23 cellular contexts compared by ENCODE assay signal in genomic region chr3:59899068-59899467, GRCh38.
DNase-seq lines count a peak whose midpoint lies in the region; ATAC-seq and TF ChIP-seq lines count a peak whose summit lies in the region.
"Had no signal": no experiment of that assay in that cellular context is flagged by ENCODE, and none has a peak within 500 bp of the region (broad histone marks: within the 10 kb centered on the region; RNA-seq: fewer than 3 reads in every experiment).

No MANE protein-coding gene starts in this region.

- TF ChIP-seq CTCF in left ventricle myocardium inferior (IDR thresholded peaks at IDR 0.05; ENCODE audit: borderline replicate concordance), result no peak
- TF ChIP-seq CTCF in right atrium auricular region (IDR thresholded peaks at IDR 0.05), result no peak
- TF ChIP-seq CTCF in DND-41 (IDR thresholded peaks at IDR 0.05; ENCODE audit: borderline replicate concordance, extremely low read depth, low read length, poor library complexity, severe bottlenecking), result no peak
- no peak for TF ChIP-seq CTCF in neural crest cell (conservative IDR thresholded peaks at IDR 0.05)

- H3K27me3 Mint-ChIP-seq in neural crest cell (ENCODE audit: low read depth), result no peaks in the 10 kb centered on the region
- H3K27me3 Mint-ChIP-seq: CD4-positive, alpha-beta memory T cell had no signal

- H4K20me1 ChIP-seq in DND-41 (ENCODE audit: insufficient read depth, low read length), result no peaks in the 10 kb centered on the region
- H4K20me1 ChIP-seq: BLaER1 treated with 17β-estradiol and CSF1 and Interleukin-3, amounts not matched to agents 10 nM and 100 nM had no signal

- ATAC-seq in Right ventricle myocardium superior (ENCODE audit: poor library complexity) (peak; percentile 48), left cardiac atrium (no peak), DND-41 (ENCODE audit: insufficient read depth, low read depth) (no peak), GM18861 (IDR thresholded peaks at IDR 0.05; ENCODE audit: unreplicated experiment) (no peak)
- ATAC-seq: A549 had no signal

- no peaks in the 10 kb centered on the region for H3K4me1 Mint-ChIP-seq in neural crest cell

- intact Hi-C loops in Right ventricle myocardium superior (cut with DNase I) (no loop called here), left cardiac atrium (cut with DNase I) (no loop called here), left ventricle myocardium inferior (cut with micrococcal nuclease) (no loop called here)

- H3K4me3 ChIP-seq in left ventricle myocardium inferior, result no peak overlapping the region
- H3K4me3 ChIP-seq in right atrium auricular region, result no peak overlapping the region
- H3K4me3 ChIP-seq in DND-41 (ENCODE audit: low read depth in 1 of 2, low read length in 2 of 2), result no peak overlapping the region
- H3K4me3 ChIP-seq: A549; BLaER1 treated with 17β-estradiol and CSF1 and Interleukin-3, amounts not matched to agents 10 nM and 100 nM; GM23248 had no signal

- no peak overlapping the region for H2AFZ ChIP-seq in DND-41 (ENCODE audit: low read depth, low read length)
- H2AFZ ChIP-seq: GM23248 had no signal

- no peaks in the 10 kb centered on the region for H3K36me3 ChIP-seq in left ventricle myocardium inferior
- no peaks in the 10 kb centered on the region for H3K36me3 ChIP-seq in right atrium auricular region
- H3K36me3 ChIP-seq in DND-41 (ENCODE audit: insufficient read depth, low read length), result peaks cover 29% of the 10 kb centered on the region
- H3K36me3 ChIP-seq: BE2C; BLaER1 treated with 17β-estradiol and CSF1 and Interleukin-3, amounts not matched to agents 10 nM and 100 nM had no signal

- H3K9me3 ChIP-seq in left ventricle myocardium inferior (replicated peaks) (no peaks in the 10 kb centered on the region), right atrium auricular region (no peaks in the 10 kb centered on the region), DND-41 (ENCODE audit: insufficient read depth, low read length, severe bottlenecking) (no peaks in the 10 kb centered on the region)
- H3K9me3 ChIP-seq: A549, BE2C had no signal

- H3K79me2 ChIP-seq in DND-41 (ENCODE audit: insufficient read depth, low read length), result no peaks in the 10 kb centered on the region; the same call in 1 of the 2 replicates

- peaks cover 18% of the 10 kb centered on the region for H3K4me1 ChIP-seq in left ventricle myocardium inferior
- no peaks in the 10 kb centered on the region for H3K4me1 ChIP-seq in right atrium auricular region
- H3K4me1 ChIP-seq in DND-41 (ENCODE audit: insufficient read depth, low read length), result 0 out of 2 replicates have a peak, but pooled peaks cover 3% of the 10 kb centered on the region
- H3K4me1 ChIP-seq: A549; BE2C; BLaER1 treated with 17β-estradiol and CSF1 and Interleukin-3, amounts not matched to agents 10 nM and 100 nM had no signal

- no peaks in the 10 kb centered on the region for H3K36me3 Mint-ChIP-seq in neural crest cell (ENCODE audit: low read depth)
- H3K36me3 Mint-ChIP-seq: CD14-positive monocyte had no signal

- H3K9me3 Mint-ChIP-seq in neural crest cell, result peaks cover 4% of the 10 kb centered on the region

- DNase-seq in Right ventricle myocardium superior (no peak), left cardiac atrium (no peak), left ventricle myocardium inferior (no peak), right atrium auricular region (ENCODE audit: low spot score) (no peak), DND-41 (no peak), neural crest cell (ENCODE audit: low read depth, low spot score) (no peak), SKM-1 treated with dmso at 0.1 percent for 144 hours (lab: John Stamatoyannopoulos, UW; ENCODE audit: unreplicated experiment) (no peak)
- DNase-seq: 8988T; ACHN; AML-193; BE2C; Calu3; CD4-positive, alpha-beta memory T cell; COR-L47; DMS53; DMS79 treated with DMSO at 0.1 percent for 48 hours; GM23248; H7; HCEC 1CT had no signal

- H3K4me2 ChIP-seq in DND-41 (ENCODE audit: insufficient read depth, low read length), result no peak overlapping the region
- H3K4me2 ChIP-seq: A549; BLaER1 treated with 17β-estradiol and CSF1 and Interleukin-3, amounts not matched to agents 10 nM and 100 nM had no signal

- no peak overlapping the region for H3K9ac ChIP-seq in DND-41 (ENCODE audit: low read depth, low read length)
- H3K9ac ChIP-seq: BLaER1 treated with 17β-estradiol and CSF1 and Interleukin-3, amounts not matched to agents 10 nM and 100 nM; GM23248 had no signal

- no peak overlapping the region for H3K4me3 Mint-ChIP-seq in neural crest cell
- H3K4me3 Mint-ChIP-seq: CD14-positive monocyte; CD4-positive, alpha-beta memory T cell had no signal

- peak overlapping the region; percentile 32 for H3K27ac ChIP-seq in left ventricle myocardium inferior (replicated peaks)
- H3K27ac ChIP-seq in right atrium auricular region, result no peak overlapping the region
- 0 out of 2 replicates have a peak overlapping the region, but pooled peaks have one; percentile 12 for H3K27ac ChIP-seq in DND-41 (ENCODE audit: low read length)
- H3K27ac ChIP-seq: A549; BLaER1 treated with 17β-estradiol and CSF1 and Interleukin-3, amounts not matched to agents 10 nM and 100 nM; GM23248 had no signal

- no peaks in the 10 kb centered on the region for H3K27me3 ChIP-seq in left ventricle myocardium inferior (ENCODE audit: low read depth)
- H3K27me3 ChIP-seq in right atrium auricular region, result no peaks in the 10 kb centered on the region
- no peaks in the 10 kb centered on the region for H3K27me3 ChIP-seq in DND-41 (ENCODE audit: insufficient read depth, low read length, poor library complexity)
- H3K27me3 ChIP-seq: BE2C; BLaER1 treated with 17β-estradiol and CSF1 and Interleukin-3, amounts not matched to agents 10 nM and 100 nM had no signal

- peak overlapping the region; percentile 15 for H3K27ac Mint-ChIP-seq in neural crest cell (ENCODE audit: unreplicated experiment)
- H3K27ac Mint-ChIP-seq: CD14-positive monocyte had no signal

Comparison
In these comparisons a context has a peak if more than half of its experiments do, and no peak if none do; other contexts are left out.
1. H3K27ac ChIP-seq: peak in left ventricle myocardium inferior (single experiment) and DND-41 (single experiment); none in right atrium auricular region (0 of 2).